Comparison of ENCODE assay signal across 1 cellular context in the genomic region with DNA sequence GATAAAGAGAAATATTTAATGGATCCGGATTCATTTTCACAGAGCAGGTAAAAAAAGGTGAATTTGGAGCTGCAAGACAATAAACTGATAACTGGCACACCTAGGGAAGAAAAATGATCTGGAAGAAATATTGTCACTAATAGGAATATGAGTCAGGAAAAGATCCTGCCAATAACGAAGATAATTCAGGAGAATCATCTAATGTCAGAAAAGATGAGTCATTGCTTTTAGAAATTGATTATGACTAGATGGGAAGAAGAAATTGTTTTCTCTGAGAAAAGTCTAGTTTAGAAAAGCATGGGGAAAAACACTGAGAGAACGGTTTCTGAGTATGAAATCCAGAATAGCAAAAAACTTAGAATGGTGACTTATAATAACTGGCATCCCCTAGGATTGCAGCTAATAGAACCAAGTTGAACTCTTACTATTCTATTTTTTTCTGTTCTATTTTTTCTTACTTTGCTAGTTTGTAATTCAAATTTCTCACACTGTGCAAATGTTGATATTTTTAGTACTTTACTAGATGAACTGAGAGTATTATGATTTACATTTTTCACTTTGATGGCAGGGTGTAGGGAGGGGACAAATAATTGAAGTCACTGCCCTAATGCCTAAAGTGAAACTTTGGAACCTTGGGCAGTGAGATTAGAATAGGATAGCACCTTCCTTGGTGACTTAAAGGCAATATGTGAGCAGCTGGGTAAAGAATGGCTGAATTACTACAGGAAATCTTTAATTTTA.
TF ChIP-seq lines count a peak whose summit lies in the region.

No MANE protein-coding gene starts in this region.

TF ChIP-seq in WTC11, 78 proteins besides CTCF, POLR2A, EP300 and RAD21 (continued from another document):
- TF ChIP-seq, protein P1, sequence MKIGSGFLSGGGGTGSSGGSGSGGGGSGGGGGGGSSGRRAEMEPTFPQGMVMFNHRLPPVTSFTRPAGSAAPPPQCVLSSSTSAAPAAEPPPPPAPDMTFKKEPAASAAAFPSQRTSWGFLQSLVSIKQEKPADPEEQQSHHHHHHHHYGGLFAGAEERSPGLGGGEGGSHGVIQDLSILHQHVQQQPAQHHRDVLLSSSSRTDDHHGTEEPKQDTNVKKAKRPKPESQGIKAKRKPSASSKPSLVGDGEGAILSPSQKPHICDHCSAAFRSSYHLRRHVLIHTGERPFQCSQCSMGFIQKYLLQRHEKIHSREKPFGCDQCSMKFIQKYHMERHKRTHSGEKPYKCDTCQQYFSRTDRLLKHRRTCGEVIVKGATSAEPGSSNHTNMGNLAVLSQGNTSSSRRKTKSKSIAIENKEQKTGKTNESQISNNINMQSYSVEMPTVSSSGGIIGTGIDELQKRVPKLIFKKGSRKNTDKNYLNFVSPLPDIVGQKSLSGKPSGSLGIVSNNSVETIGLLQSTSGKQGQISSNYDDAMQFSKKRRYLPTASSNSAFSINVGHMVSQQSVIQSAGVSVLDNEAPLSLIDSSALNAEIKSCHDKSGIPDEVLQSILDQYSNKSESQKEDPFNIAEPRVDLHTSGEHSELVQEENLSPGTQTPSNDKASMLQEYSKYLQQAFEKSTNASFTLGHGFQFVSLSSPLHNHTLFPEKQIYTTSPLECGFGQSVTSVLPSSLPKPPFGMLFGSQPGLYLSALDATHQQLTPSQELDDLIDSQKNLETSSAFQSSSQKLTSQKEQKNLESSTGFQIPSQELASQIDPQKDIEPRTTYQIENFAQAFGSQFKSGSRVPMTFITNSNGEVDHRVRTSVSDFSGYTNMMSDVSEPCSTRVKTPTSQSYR (CRISPR knock-in tag; IDR thresholded peaks at IDR 0.05) = no peak
- TF ChIP-seq FOXJ3 (CRISPR knock-in tag; IDR thresholded peaks at IDR 0.05; ENCODE audit: borderline replicate concordance) = no peak
- TF ChIP-seq TCF7 (CRISPR knock-in tag; IDR thresholded peaks at IDR 0.05; ENCODE audit: low read depth) = no peak
- TF ChIP-seq, protein P2, sequence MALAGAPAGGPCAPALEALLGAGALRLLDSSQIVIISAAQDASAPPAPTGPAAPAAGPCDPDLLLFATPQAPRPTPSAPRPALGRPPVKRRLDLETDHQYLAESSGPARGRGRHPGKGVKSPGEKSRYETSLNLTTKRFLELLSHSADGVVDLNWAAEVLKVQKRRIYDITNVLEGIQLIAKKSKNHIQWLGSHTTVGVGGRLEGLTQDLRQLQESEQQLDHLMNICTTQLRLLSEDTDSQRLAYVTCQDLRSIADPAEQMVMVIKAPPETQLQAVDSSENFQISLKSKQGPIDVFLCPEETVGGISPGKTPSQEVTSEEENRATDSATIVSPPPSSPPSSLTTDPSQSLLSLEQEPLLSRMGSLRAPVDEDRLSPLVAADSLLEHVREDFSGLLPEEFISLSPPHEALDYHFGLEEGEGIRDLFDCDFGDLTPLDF (CRISPR knock-in tag; IDR thresholded peaks at IDR 0.05) = no peak
- no peak for TF ChIP-seq SMAD3 (CRISPR knock-in tag; IDR thresholded peaks at IDR 0.05; ENCODE audit: borderline replicate concordance)
- TF ChIP-seq PRRX2 (CRISPR knock-in tag; IDR thresholded peaks at IDR 0.05) = no peak
- TF ChIP-seq SOX15 (CRISPR knock-in tag; IDR thresholded peaks at IDR 0.05) = no peak
- TF ChIP-seq, protein P3, sequence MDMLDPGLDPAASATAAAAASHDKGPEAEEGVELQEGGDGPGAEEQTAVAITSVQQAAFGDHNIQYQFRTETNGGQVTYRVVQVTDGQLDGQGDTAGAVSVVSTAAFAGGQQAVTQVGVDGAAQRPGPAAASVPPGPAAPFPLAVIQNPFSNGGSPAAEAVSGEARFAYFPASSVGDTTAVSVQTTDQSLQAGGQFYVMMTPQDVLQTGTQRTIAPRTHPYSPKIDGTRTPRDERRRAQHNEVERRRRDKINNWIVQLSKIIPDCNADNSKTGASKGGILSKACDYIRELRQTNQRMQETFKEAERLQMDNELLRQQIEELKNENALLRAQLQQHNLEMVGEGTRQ (CRISPR knock-in tag; IDR thresholded peaks at IDR 0.05) = no peak
